Comparison of ENCODE assay signal across 11 cellular contexts in genomic region chr12:182381-182883, GRCh38. TPM values are rescaled to one million over a fixed set of nuclear protein-coding genes. Genes with fewer than 3 reads are reported as not detected.
DNase-seq lines count a peak whose midpoint lies in the region; ATAC-seq, FAIRE-seq and TF ChIP-seq lines count a peak whose summit lies in the region.
"Had no signal": no experiment of that assay in that cellular context is flagged by ENCODE, and none has a peak within 500 bp of the region (broad histone marks: within the 10 kb centered on the region; RNA-seq: fewer than 3 reads in every experiment).

No MANE protein-coding gene starts in this region.

- H3K36me3 Mint-ChIP-seq in chondrocyte (ENCODE audit: low read depth) = no peaks in the 10 kb centered on the region
- no peaks in the 10 kb centered on the region for H3K36me3 Mint-ChIP-seq in nephron progenitor cell (ENCODE audit: low read depth)

- H3K27me3 Mint-ChIP-seq in chondrocyte (ENCODE audit: low read depth) = peaks cover 2% of the 10 kb centered on the region
- H3K27me3 Mint-ChIP-seq in nephron progenitor cell (ENCODE audit: low read depth, poor library complexity) = peaks cover 39% of the 10 kb centered on the region

- H3K27ac Mint-ChIP-seq in chondrocyte (ENCODE audit: unreplicated experiment) (peak overlapping the region; percentile 62), nephron progenitor cell (peak overlapping the region; percentile 97)
- H3K27ac Mint-ChIP-seq: T-helper 17 cell had no signal

- DNase-seq in GDM1 (lab: John Stamatoyannopoulos, UW) (peak; percentile 43), MV-4-11 (lab: John Stamatoyannopoulos, UW) (peak; percentile 92), chondrocyte (ENCODE audit: low spot score) (peak; percentile 56), nephron progenitor cell (no peak), D721Med (ENCODE audit: insufficient read length, low spot score) (no peak), GF-D8 (lab: John Stamatoyannopoulos, UW) (no peak), NCI-H2029 (lab: John Stamatoyannopoulos, UW) (no peak)
- DNase-seq: DMS79, T-helper 17 cell had no signal

- TF ChIP-seq CTCF in chondrocyte (IDR thresholded peaks at IDR 0.05) (no peak), nephron progenitor cell (IDR thresholded peaks at IDR 0.05) (no peak), D721Med (IDR thresholded peaks at IDR 0.05; ENCODE audit: insufficient read depth, missing control alignments) (no peak)

- H3K9me3 Mint-ChIP-seq in chondrocyte (ENCODE audit: low read depth) = no peaks in the 10 kb centered on the region
- peaks cover 3% of the 10 kb centered on the region for H3K9me3 Mint-ChIP-seq in nephron progenitor cell

- no peak for ATAC-seq in GM21367 (IDR thresholded peaks at IDR 0.05; ENCODE audit: unreplicated experiment)
- ATAC-seq: T-helper 17 cell had no signal

- H3K4me3 Mint-ChIP-seq in chondrocyte (ENCODE audit: unreplicated experiment) (no peak overlapping the region), nephron progenitor cell (peak overlapping the region; percentile 13)
- H3K4me3 Mint-ChIP-seq: T-helper 17 cell had no signal

- H3K4me1 Mint-ChIP-seq in chondrocyte (ENCODE audit: low read depth) = peaks cover 42% of the 10 kb centered on the region
- peaks cover 78% of the 10 kb centered on the region for H3K4me1 Mint-ChIP-seq in nephron progenitor cell

- no peak for FAIRE-seq in D721Med (lab: Jason Lieb, UNC)

RNA-seq across cellular contexts. Expression of gene SLC6A12, which starts 31.5 kb away (rescaled TPM):
- total RNA-seq in chondrocyte = 0.42 TPM in 1 of 3 replicates, not detected in the others
- total RNA-seq: T-helper 17 cell, vagina had no signal

Comparison
In these comparisons a context has a peak if more than half of its experiments do, and no peak if none do; other contexts are left out.
1. DNase-seq: peak in GDM1 (single experiment), MV-4-11 (single experiment) and chondrocyte (single experiment); none in nephron progenitor cell (single experiment), D721Med (single experiment), GF-D8 (single experiment) and NCI-H2029 (single experiment).